In the genomic region with DNA sequence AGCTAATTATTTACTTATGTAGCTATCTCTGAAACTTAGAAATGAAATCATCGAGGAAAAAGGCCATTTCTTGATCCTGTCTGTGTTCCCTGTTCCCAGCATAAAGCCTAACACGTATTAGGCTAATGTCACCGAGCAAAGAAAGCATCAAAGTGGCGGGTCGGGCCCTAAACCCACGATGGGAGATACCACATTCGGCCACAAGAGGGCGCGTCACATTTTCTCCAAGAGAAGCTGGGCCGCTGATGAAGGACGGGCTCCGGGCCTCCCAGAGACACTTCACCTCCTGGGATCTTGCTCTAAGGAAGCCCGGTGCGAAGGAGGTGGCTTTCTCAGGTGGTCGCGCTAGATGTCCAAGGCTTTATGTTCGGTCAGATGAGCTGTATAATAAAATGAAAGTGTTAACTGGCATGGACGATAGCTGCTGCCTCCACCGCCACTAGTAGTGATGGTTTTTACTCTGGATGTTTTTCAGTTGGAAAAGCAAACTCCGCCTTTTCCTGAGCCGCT, we compare ENCODE assay signal across 1 cellular context.
TF ChIP-seq lines count a peak whose summit lies in the region.

No MANE protein-coding gene starts in this region.

TF ChIP-seq in H1, 55 proteins besides CTCF, POLR2A, EP300 and RAD21 (continued from another document):
- TF ChIP-seq JUN (IDR thresholded peaks at IDR 0.05; ENCODE audit: low read depth, low read length): no peak
- TF ChIP-seq CREB1 (IDR thresholded peaks at IDR 0.05): peak; percentile 45; the same call in 1 of the 2 replicates
- TF ChIP-seq HDAC2 (IDR thresholded peaks at IDR 0.05; ENCODE audit: borderline replicate concordance in 1 of 2, low read depth in 2 of 2, low read length in 2 of 2): peak in 1 of 2 experiments; percentile 59; a peak in 1 of 4 replicates
- no peak for TF ChIP-seq FOSL1 (IDR thresholded peaks at IDR 0.05; ENCODE audit: insufficient read depth, low read depth, low read length)
